Comparison of ENCODE assay signal across 1 cellular context in the genomic region with DNA sequence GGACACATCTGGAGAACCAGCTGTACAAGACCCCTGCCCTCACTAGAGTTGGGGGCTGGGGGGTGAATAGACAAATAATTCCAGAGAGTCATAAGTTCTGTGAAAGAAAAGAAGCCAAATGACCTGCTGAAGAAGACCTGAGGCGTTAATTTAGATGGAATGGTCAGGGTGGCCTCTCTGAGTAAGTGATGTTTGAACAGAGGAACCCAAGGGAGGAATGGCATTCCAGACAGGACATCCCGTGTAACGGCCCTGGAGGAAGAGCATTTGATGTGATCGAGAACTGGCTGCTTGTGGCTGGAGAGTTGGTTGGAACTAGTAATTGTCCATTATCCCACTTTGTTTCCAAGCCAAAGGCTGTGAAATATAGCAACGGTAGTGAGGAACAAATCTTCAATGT.
TF ChIP-seq lines count a peak whose summit lies in the region.

No MANE protein-coding gene starts in this region.

TF ChIP-seq in SK-N-SH treated with all-trans-retinoic acid at 6 μM for 48 hours, 23 proteins besides CTCF, POLR2A, EP300 and RAD21 (continued from another document):
- TF ChIP-seq, protein P1, sequence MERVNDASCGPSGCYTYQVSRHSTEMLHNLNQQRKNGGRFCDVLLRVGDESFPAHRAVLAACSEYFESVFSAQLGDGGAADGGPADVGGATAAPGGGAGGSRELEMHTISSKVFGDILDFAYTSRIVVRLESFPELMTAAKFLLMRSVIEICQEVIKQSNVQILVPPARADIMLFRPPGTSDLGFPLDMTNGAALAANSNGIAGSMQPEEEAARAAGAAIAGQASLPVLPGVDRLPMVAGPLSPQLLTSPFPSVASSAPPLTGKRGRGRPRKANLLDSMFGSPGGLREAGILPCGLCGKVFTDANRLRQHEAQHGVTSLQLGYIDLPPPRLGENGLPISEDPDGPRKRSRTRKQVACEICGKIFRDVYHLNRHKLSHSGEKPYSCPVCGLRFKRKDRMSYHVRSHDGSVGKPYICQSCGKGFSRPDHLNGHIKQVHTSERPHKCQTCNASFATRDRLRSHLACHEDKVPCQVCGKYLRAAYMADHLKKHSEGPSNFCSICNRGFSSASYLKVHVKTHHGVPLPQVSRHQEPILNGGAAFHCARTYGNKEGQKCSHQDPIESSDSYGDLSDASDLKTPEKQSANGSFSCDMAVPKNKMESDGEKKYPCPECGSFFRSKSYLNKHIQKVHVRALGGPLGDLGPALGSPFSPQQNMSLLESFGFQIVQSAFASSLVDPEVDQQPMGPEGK (CRISPR knock-in tag; IDR thresholded peaks at IDR 0.05; ENCODE audit: borderline replicate concordance), result no peak
